Comparison of ENCODE assay signal across 8 cellular contexts in the genomic region with DNA sequence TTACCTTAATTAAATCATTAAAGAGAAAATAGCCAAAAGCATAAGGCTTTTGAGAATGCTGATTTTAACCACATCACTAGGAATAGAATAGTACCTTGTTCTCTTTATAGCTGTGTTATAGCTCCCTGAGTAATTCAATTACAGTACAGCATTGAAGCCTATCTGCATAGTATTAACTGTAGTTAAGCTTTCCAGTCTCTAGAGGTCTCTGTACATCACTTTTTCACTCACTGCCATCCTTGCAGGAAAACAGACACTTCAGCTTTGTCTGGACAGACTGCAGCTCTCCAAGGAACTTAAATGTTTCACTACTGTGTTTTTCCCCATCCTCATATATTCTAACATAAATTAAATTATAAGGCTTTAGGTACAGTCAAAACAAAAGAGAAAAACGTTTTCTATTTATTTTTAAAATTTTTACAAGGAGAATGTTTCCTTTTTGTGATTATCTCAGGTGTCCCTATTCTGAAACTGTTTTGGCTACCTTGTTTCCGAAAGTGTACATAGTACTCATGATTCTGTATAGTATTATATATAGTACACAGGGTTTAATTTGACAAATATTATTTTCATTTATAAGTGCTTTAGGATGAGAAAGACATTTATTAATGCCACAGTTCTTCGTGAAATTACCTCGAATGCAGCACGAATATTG.
DNase-seq lines count a peak whose midpoint lies in the region; ATAC-seq, FAIRE-seq and TF ChIP-seq lines count a peak whose summit lies in the region.

No MANE protein-coding gene starts in this region.

- FAIRE-seq in astrocyte (lab: Jason Lieb, UNC), result peak; percentile 88

- peak; percentile 94 for ATAC-seq in GM18870 (IDR thresholded peaks at IDR 0.05; ENCODE audit: unreplicated experiment)
- peak; percentile 86 for ATAC-seq in HG03139 (IDR thresholded peaks at IDR 0.05; ENCODE audit: unreplicated experiment)

- CTCF ChIA-PET in AG04450 (lab: Charles Lee), result interaction anchor here (0.6 to 2.5 kb wide), 45 partner anchors 8 to 1556 kb away, joined by 3 to 19 read pairs (median 4); no protein-coding TSS in a partner anchor

- H3K4me1 Mint-ChIP-seq in astrocyte (ENCODE audit: low read depth, unreplicated experiment), result no peaks in the 10 kb centered on the region

- no peaks in the 10 kb centered on the region for H3K27me3 Mint-ChIP-seq in astrocyte (ENCODE audit: low read depth, unreplicated experiment)

- DNase-seq in AG04450 (ENCODE audit: low read depth, low spot score) (peak; percentile 44), NCI-H2171 (lab: John Stamatoyannopoulos, UW) (peak; percentile 12), astrocyte (ENCODE audit: low read depth) (peak; percentile 39), iPS-NIHi11 (ENCODE audit: low spot score) (peak; percentile 47), germinal center (ENCODE audit: low spot score) (no peak)

- H3K27ac ChIP-seq in AG04450 (ENCODE audit: low read depth, low read length) (no peak overlapping the region), astrocyte (ENCODE audit: low read depth, low read length) (peak overlapping the region; percentile 44), stomach smooth muscle (ENCODE audit: low read length) (no peak overlapping the region)

- H3K9ac ChIP-seq in astrocyte (ENCODE audit: low read length) (peak overlapping the region; percentile 66), stomach smooth muscle (ENCODE audit: low read length in 2 of 2) (no peak overlapping the region)

- H3K4me1 ChIP-seq in astrocyte (ENCODE audit: insufficient read depth, low read length), result no peaks in the 10 kb centered on the region
- no peaks in the 10 kb centered on the region for H3K4me1 ChIP-seq in stomach smooth muscle (ENCODE audit: control insufficient read depth, insufficient read depth, low read length)

- H3K27ac Mint-ChIP-seq in astrocyte (ENCODE audit: unreplicated experiment), result no peak overlapping the region

- no peaks in the 10 kb centered on the region for H3K36me3 Mint-ChIP-seq in astrocyte (ENCODE audit: low read depth, unreplicated experiment)

- peak; percentile 76 for TF ChIP-seq CTCF in AG04450 (IDR thresholded peaks at IDR 0.05; ENCODE audit: low read depth, low read length)
- peak; percentile 73 for TF ChIP-seq CTCF in astrocyte (IDR thresholded peaks at IDR 0.05; ENCODE audit: insufficient read depth, low read depth, low read length)

- H4K20me1 ChIP-seq in astrocyte (ENCODE audit: insufficient read depth, low read length), result no peaks in the 10 kb centered on the region

- peak overlapping the region; percentile 20 for H3K4me3 ChIP-seq in AG04450 (ENCODE audit: low read depth, low read length)
- H3K4me3 ChIP-seq in astrocyte (ENCODE audit: insufficient read depth, low read depth, low read length), result peak overlapping the region; percentile 49
- peak overlapping the region; percentile 0 to 52 for H3K4me3 ChIP-seq in stomach smooth muscle (ENCODE audit: low read length in 2 of 2)

- POLR2A ChIA-PET in AG04450 (lab: Yijun Ruan, JAX), result interaction anchor here (1.2 kb wide), 1 partner anchor 400 kb away, joined by 4 read pairs; no protein-coding TSS in a partner anchor

- H3K27me3 ChIP-seq in AG04450 (ENCODE audit: control insufficient read depth, insufficient read depth, low read length), result no peaks in the 10 kb centered on the region
- no peaks in the 10 kb centered on the region for H3K27me3 ChIP-seq in astrocyte (ENCODE audit: insufficient read depth, low read length)
- H3K27me3 ChIP-seq in stomach smooth muscle (ENCODE audit: control insufficient read depth in 1 of 2, insufficient read depth in 2 of 2, low read length in 2 of 2), result no peaks in the 10 kb centered on the region

- H3K36me3 ChIP-seq in astrocyte (ENCODE audit: insufficient read depth, low read length) (no peaks in the 10 kb centered on the region), stomach smooth muscle (ENCODE audit: control insufficient read depth in 2 of 2, insufficient read depth in 2 of 2, low read length in 2 of 2) (no peaks in the 10 kb centered on the region)

- H3K4me2 ChIP-seq in astrocyte (ENCODE audit: low read length), result peak overlapping the region; percentile 76

- no peak overlapping the region for H3K4me3 Mint-ChIP-seq in astrocyte (ENCODE audit: unreplicated experiment)

- H3K9me3 ChIP-seq in AG04450 (ENCODE audit: control insufficient read depth, insufficient read depth, low read length), result no peaks in the 10 kb centered on the region
- H3K9me3 ChIP-seq in astrocyte (ENCODE audit: insufficient read depth, low read depth, low read length), result no peaks in the 10 kb centered on the region
- no peaks in the 10 kb centered on the region for H3K9me3 ChIP-seq in stomach smooth muscle (ENCODE audit: control insufficient read depth in 2 of 2, low read length in 2 of 2)

- no peaks in the 10 kb centered on the region for H3K9me3 Mint-ChIP-seq in astrocyte (ENCODE audit: unreplicated experiment)

- H2AFZ ChIP-seq in astrocyte (ENCODE audit: low read depth, low read length), result peak overlapping the region; percentile 23

- H3K79me2 ChIP-seq in astrocyte (ENCODE audit: insufficient read depth, low read length), result no peaks in the 10 kb centered on the region
